Comparison of ENCODE assay signal across 30 cellular contexts in the genomic region with DNA sequence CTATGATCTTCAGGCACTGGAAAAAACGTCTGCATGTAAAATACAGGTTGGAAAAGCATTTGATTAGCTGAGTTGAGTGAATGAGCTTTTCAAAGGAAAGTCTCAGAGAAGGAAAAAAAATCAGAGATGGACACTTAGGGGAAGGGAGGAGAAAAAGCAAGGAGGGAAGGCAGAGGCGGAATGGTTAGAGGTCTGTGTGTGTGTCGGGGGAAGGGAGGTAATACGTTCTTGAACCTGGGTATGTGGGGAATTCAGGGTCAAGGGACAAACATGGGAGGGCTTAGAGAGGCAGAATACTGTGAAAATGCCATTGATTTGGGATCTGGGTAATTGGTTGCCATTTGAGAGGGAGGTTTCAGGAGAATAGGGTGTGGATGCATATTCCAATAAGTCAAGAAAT. TPM values are rescaled to one million over a fixed set of nuclear protein-coding genes. Genes with fewer than 3 reads are reported as not detected.
DNase-seq lines count a peak whose midpoint lies in the region; ATAC-seq and TF ChIP-seq lines count a peak whose summit lies in the region.
"Had no signal": no experiment of that assay in that cellular context is flagged by ENCODE, and none has a peak within 500 bp of the region (broad histone marks: within the 10 kb centered on the region; RNA-seq: fewer than 3 reads in every experiment).

No MANE protein-coding gene starts in this region.

- H3K36me3 Mint-ChIP-seq in activated CD8-positive, alpha-beta T cell treated with anti-CD3 and anti-CD28 coated beads, Interleukin-2, amount 10 ng/mL, durations not matched to agents 7 days and 5 days (ENCODE audit: low read depth), result no peaks in the 10 kb centered on the region
- peaks cover 3% of the 10 kb centered on the region for H3K36me3 Mint-ChIP-seq in activated CD8-positive, alpha-beta T cell treated with anti-CD3 and anti-CD28 coated beads for 36 hours (ENCODE audit: low read depth)
- H3K36me3 Mint-ChIP-seq in endodermal cell (ENCODE audit: low read depth), result no peaks in the 10 kb centered on the region
- H3K36me3 Mint-ChIP-seq: activated CD4-positive, alpha-beta memory T cell treated with anti-CD3 and anti-CD28 coated beads for 36 hours; activated naive CD4-positive, alpha-beta T cell treated with anti-CD3 and anti-CD28 coated beads, Interleukin-2, amount 50 U/mL, for 24 hours had no signal

- no peaks in the 10 kb centered on the region for H3K9me3 Mint-ChIP-seq in activated CD8-positive, alpha-beta T cell treated with anti-CD3 and anti-CD28 coated beads, Interleukin-2, amount 10 ng/mL, durations not matched to agents 7 days and 5 days (ENCODE audit: insufficient read depth)
- no peaks in the 10 kb centered on the region for H3K9me3 Mint-ChIP-seq in activated CD8-positive, alpha-beta T cell treated with anti-CD3 and anti-CD28 coated beads for 36 hours
- H3K9me3 Mint-ChIP-seq in endodermal cell, result no peaks in the 10 kb centered on the region
- H3K9me3 Mint-ChIP-seq: activated CD4-positive, alpha-beta memory T cell treated with anti-CD3 and anti-CD28 coated beads for 36 hours; activated naive CD4-positive, alpha-beta T cell treated with anti-CD3 and anti-CD28 coated beads, Interleukin-2, amount 50 U/mL, for 24 hours; activated T-helper 17 cell treated with anti-CD3 and anti-CD28 coated beads, Interleukin-2, amount 50 U/mL, for 72 hours; HFFc6 had no signal

- peak overlapping the region; percentile 56 for H2AFZ ChIP-seq in neuronal stem cell (ENCODE audit: low read length)
- H2AFZ ChIP-seq: hepatocyte had no signal

- no peak overlapping the region for H3K4ac ChIP-seq in neuronal stem cell (ENCODE audit: low read length)

- POLR2A ChIA-PET in activated CD8-positive, alpha-beta T cell treated with anti-CD3 and anti-CD28 coated beads, Interleukin-2, amount 10 ng/mL, durations not matched to agents 7 days and 5 days (lab: Charles Lee), result no interaction called here
- POLR2A ChIA-PET in activated CD8-positive, alpha-beta T cell treated with anti-CD3 and anti-CD28 coated beads for 36 hours (lab: Charles Lee), result interaction anchor here (1.0 kb wide), 1 partner anchor 22 kb away, joined by 4 read pairs; no protein-coding TSS in a partner anchor

- H2BK120ac ChIP-seq in neuronal stem cell (ENCODE audit: low read depth, low read length), result no peak overlapping the region

- H3K4me1 ChIP-seq in HUES6 (ENCODE audit: control insufficient read depth, insufficient read depth, low read length), result peaks cover 38% of the 10 kb centered on the region
- peaks cover 3% of the 10 kb centered on the region for H3K4me1 ChIP-seq in endodermal cell (ENCODE audit: control insufficient read depth, insufficient read depth, low read length)
- peaks cover 8 to 10% of the 10 kb centered on the region in 2 donors for H3K4me1 ChIP-seq in neuronal stem cell (ENCODE audit: control insufficient read depth in 2 of 2, insufficient read depth in 1 of 2, low read depth in 1 of 2, low read length in 2 of 2)
- H3K4me1 ChIP-seq: psoas muscle had no signal

- H3K27ac ChIP-seq in HUES6 (ENCODE audit: low read depth, low read length) (no peak overlapping the region), endodermal cell (ENCODE audit: low read depth, low read length) (no peak overlapping the region), neuronal stem cell (replicated peaks; ENCODE audit: low read length) (no peak overlapping the region)
- H3K27ac ChIP-seq: 22Rv1, gastroesophageal sphincter, hepatocyte, neutrophil, psoas muscle, sigmoid colon, transverse colon had no signal

- no peak overlapping the region for H2BK12ac ChIP-seq in neuronal stem cell (ENCODE audit: low read length)

- H3K36me3 ChIP-seq in HUES6 (ENCODE audit: control insufficient read depth, insufficient read depth, low read length) (no peaks in the 10 kb centered on the region), endodermal cell (ENCODE audit: control insufficient read depth, insufficient read depth, low read length) (no peaks in the 10 kb centered on the region), neuronal stem cell (replicated peaks in 1 of 2; ENCODE audit: control insufficient read depth in 2 of 2, insufficient read depth in 2 of 2, low read length in 2 of 2) (no peaks in the 10 kb centered on the region)
- H3K36me3 ChIP-seq: neutrophil, transverse colon had no signal

- H3K14ac ChIP-seq in neuronal stem cell (ENCODE audit: low read length), result no peak overlapping the region

- no peak overlapping the region for H2BK5ac ChIP-seq in neuronal stem cell (ENCODE audit: low read length)

- no peak for TF ChIP-seq CTCF in activated CD8-positive, alpha-beta T cell treated with anti-CD3 and anti-CD28 coated beads for 36 hours (IDR thresholded peaks at IDR 0.05)
- no peak for TF ChIP-seq CTCF in endodermal cell (conservative IDR thresholded peaks at IDR 0.05)

- H2BK15ac ChIP-seq in neuronal stem cell (ENCODE audit: low read length), result no peak overlapping the region

- no peak overlapping the region for H4K91ac ChIP-seq in neuronal stem cell (ENCODE audit: low read depth, low read length, poor library complexity)

- CTCF ChIA-PET in activated CD8-positive, alpha-beta T cell treated with anti-CD3 and anti-CD28 coated beads, Interleukin-2, amount 10 ng/mL, durations not matched to agents 7 days and 5 days (lab: Charles Lee), result no interaction called here
- CTCF ChIA-PET in activated CD8-positive, alpha-beta T cell treated with anti-CD3 and anti-CD28 coated beads for 36 hours (lab: Charles Lee), result interaction anchor here (3.7 kb wide), 1 partner anchor 28 kb away, joined by 21 read pairs; no protein-coding TSS in a partner anchor

- peak overlapping the region; percentile 2 for H3K27ac Mint-ChIP-seq in activated CD8-positive, alpha-beta T cell treated with anti-CD3 and anti-CD28 coated beads, Interleukin-2, amount 10 ng/mL, durations not matched to agents 7 days and 5 days
- no peak overlapping the region for H3K27ac Mint-ChIP-seq in activated CD8-positive, alpha-beta T cell treated with anti-CD3 and anti-CD28 coated beads for 36 hours
- H3K27ac Mint-ChIP-seq in endodermal cell, result peak overlapping the region; percentile 87
- H3K27ac Mint-ChIP-seq: activated CD4-positive, alpha-beta memory T cell treated with anti-CD3 and anti-CD28 coated beads for 36 hours; activated naive CD4-positive, alpha-beta T cell treated with anti-CD3 and anti-CD28 coated beads, Interleukin-2, amount 50 U/mL, for 24 hours; activated T-helper 17 cell treated with anti-CD3 and anti-CD28 coated beads, Interleukin-2, amount 50 U/mL, for 72 hours; HFFc6; T-helper 17 cell had no signal

- no peak overlapping the region for H3K23ac ChIP-seq in neuronal stem cell (ENCODE audit: low read depth, low read length, poor library complexity)

- ATAC-seq in activated CD8-positive, alpha-beta T cell treated with anti-CD3 and anti-CD28 coated beads, Interleukin-2, amount 10 ng/mL, durations not matched to agents 7 days and 5 days, result no peak
- no peak for ATAC-seq in activated CD8-positive, alpha-beta T cell treated with anti-CD3 and anti-CD28 coated beads for 36 hours
- no peak for ATAC-seq in GM21423 (IDR thresholded peaks at IDR 0.05; ENCODE audit: unreplicated experiment)
- no peak for ATAC-seq in HG02870 (IDR thresholded peaks at IDR 0.05; ENCODE audit: unreplicated experiment)
- ATAC-seq: activated T-helper 17 cell treated with anti-CD3 and anti-CD28 coated beads, Interleukin-2, amount 50 U/mL, for 72 hours; gastroesophageal sphincter; left colon; psoas muscle; SK-N-SH treated with all-trans-retinoic acid at 6 μM for 48 hours; T-helper 17 cell had no signal

- H3K9me3 ChIP-seq in HUES6 (ENCODE audit: control insufficient read depth, insufficient read depth, low read depth, low read length) (no peaks in the 10 kb centered on the region), endodermal cell (ENCODE audit: control insufficient read depth, low read length) (no peaks in the 10 kb centered on the region), neuronal stem cell (replicated peaks in 1 of 2; ENCODE audit: control insufficient read depth in 2 of 2, insufficient read depth in 1 of 2, low read depth in 1 of 2, low read length in 2 of 2) (no peaks in the 10 kb centered on the region)
- H3K9me3 ChIP-seq: gastroesophageal sphincter, neutrophil, psoas muscle, sigmoid colon, transverse colon had no signal

- no peak overlapping the region for H2AK5ac ChIP-seq in neuronal stem cell (ENCODE audit: low read depth, low read length)

- H3K27me3 ChIP-seq in HUES6 (ENCODE audit: control insufficient read depth, insufficient read depth, low read length) (peaks cover 27% of the 10 kb centered on the region), endodermal cell (ENCODE audit: control insufficient read depth, insufficient read depth, low read length, poor library complexity, severe bottlenecking) (no peaks in the 10 kb centered on the region), neuronal stem cell (ENCODE audit: control insufficient read depth in 3 of 3, insufficient read depth in 3 of 3, low read depth in 1 of 3, low read length in 3 of 3) (peaks cover 0 to 26% (median 7%) of the 10 kb centered on the region in 3 experiments)
- H3K27me3 ChIP-seq: gastroesophageal sphincter, sigmoid colon had no signal

- H3K4me1 Mint-ChIP-seq in activated CD8-positive, alpha-beta T cell treated with anti-CD3 and anti-CD28 coated beads, Interleukin-2, amount 10 ng/mL, durations not matched to agents 7 days and 5 days (ENCODE audit: low read depth), result peaks cover 23% of the 10 kb centered on the region
- H3K4me1 Mint-ChIP-seq in activated CD8-positive, alpha-beta T cell treated with anti-CD3 and anti-CD28 coated beads for 36 hours (ENCODE audit: low read depth), result peaks cover 28% of the 10 kb centered on the region
- H3K4me1 Mint-ChIP-seq in endodermal cell, result peaks cover 49% of the 10 kb centered on the region

- 40 to 55% methylated on average over 4 of the region's 4 CpGs for WGBS in endodermal cell (ENCODE audit: insufficient coverage in 1 of 2, insufficient read length in 1 of 2), 2 experiments
- WGBS in neuronal stem cell (ENCODE audit: extremely low coverage in 2 of 2, insufficient read length in 2 of 2, insufficient replicate concordance in 1 of 2), 2 donors, result no CpG with 5 or more reads among the region's 4 CpGs

- no peaks in the 10 kb centered on the region for H3K79me1 ChIP-seq in neuronal stem cell (ENCODE audit: low read depth, low read length)

- H3K4me3 Mint-ChIP-seq in activated CD8-positive, alpha-beta T cell treated with anti-CD3 and anti-CD28 coated beads, Interleukin-2, amount 10 ng/mL, durations not matched to agents 7 days and 5 days, result no peak overlapping the region
- no peak overlapping the region for H3K4me3 Mint-ChIP-seq in activated CD8-positive, alpha-beta T cell treated with anti-CD3 and anti-CD28 coated beads for 36 hours
- peak overlapping the region; percentile 2 for H3K4me3 Mint-ChIP-seq in endodermal cell
- H3K4me3 Mint-ChIP-seq: activated CD4-positive, alpha-beta memory T cell treated with anti-CD3 and anti-CD28 coated beads for 36 hours; activated naive CD4-positive, alpha-beta T cell treated with anti-CD3 and anti-CD28 coated beads, Interleukin-2, amount 50 U/mL, for 24 hours; activated T-helper 17 cell treated with anti-CD3 and anti-CD28 coated beads, Interleukin-2, amount 50 U/mL, for 72 hours; HFFc6; T-helper 17 cell had no signal

- no peak overlapping the region for H4K8ac ChIP-seq in neuronal stem cell (ENCODE audit: low read depth, low read length)

- H3K9ac ChIP-seq in HUES6 (ENCODE audit: low read length) (no peak overlapping the region), endodermal cell (ENCODE audit: extremely low read depth, low read length, poor library complexity, severe bottlenecking) (peak overlapping the region; percentile 45), neuronal stem cell (ENCODE audit: low read depth, low read length, poor library complexity) (no peak overlapping the region)

- H3K4me2 ChIP-seq in neuronal stem cell (ENCODE audit: insufficient read depth, low read length, poor library complexity, severe bottlenecking), result no peak overlapping the region
- H3K4me2 ChIP-seq: hepatocyte had no signal

- H3K27me3 Mint-ChIP-seq in activated CD8-positive, alpha-beta T cell treated with anti-CD3 and anti-CD28 coated beads, Interleukin-2, amount 10 ng/mL, durations not matched to agents 7 days and 5 days (ENCODE audit: low read depth), result peaks cover 46% of the 10 kb centered on the region
- H3K27me3 Mint-ChIP-seq in activated CD8-positive, alpha-beta T cell treated with anti-CD3 and anti-CD28 coated beads for 36 hours, result peaks cover 23% of the 10 kb centered on the region
- peaks cover 24% of the 10 kb centered on the region for H3K27me3 Mint-ChIP-seq in endodermal cell (ENCODE audit: insufficient read depth)

- DNase-seq in activated CD8-positive, alpha-beta T cell treated with anti-CD3 and anti-CD28 coated beads, Interleukin-2, amount 10 ng/mL, durations not matched to agents 7 days and 5 days, result no peak
- no peak for DNase-seq in activated CD8-positive, alpha-beta T cell treated with anti-CD3 and anti-CD28 coated beads for 36 hours
- DNase-seq in endodermal cell (peak; percentile 61), neuronal stem cell (ENCODE audit: low spot score) (no peak), nucleus accumbens (lab: John Stamatoyannopoulos, UW) (no peak)
- DNase-seq: activated CD4-positive, alpha-beta memory T cell treated with anti-CD3 and anti-CD28 coated beads for 36 hours; amniotic stem cell; C1 segment of cervical spinal cord; HFFc6; Karpas-422; left colon; NCI-H1417; NCI-H2029 treated with DMSO at 0.1 percent for 48 hours; NCI-H524; NK-92 treated with Interleukin-12 subunit alpha and Interleukin-12 subunit beta, amount 100 ng/mL, for 24 hours; psoas muscle; sigmoid colon; stimulated activated CD4-positive, alpha-beta T cell treated with anti-CD3 and anti-CD28 coated beads, Interleukin-4, amount 100 ng/mL, for 24 hours; T-helper 17 cell; transverse colon had no signal

- intact Hi-C loops in activated CD8-positive, alpha-beta T cell treated with anti-CD3 and anti-CD28 coated beads for 36 hours (cut with micrococcal nuclease), result no loop called here

- H3K18ac ChIP-seq in neuronal stem cell (ENCODE audit: low read length), result no peak overlapping the region

- H3K4me3 ChIP-seq in HUES6 (ENCODE audit: low read depth, low read length) (0 out of 2 replicates have a peak overlapping the region, but pooled peaks have one; percentile 8), endodermal cell (ENCODE audit: low read length) (peak overlapping the region; percentile 50), neuronal stem cell (ENCODE audit: low read length in 2 of 2) (no peak overlapping the region)
- H3K4me3 ChIP-seq: gastroesophageal sphincter, hepatocyte, psoas muscle, sigmoid colon, transverse colon had no signal

RNA-seq across cellular contexts. Expression of a gene that starts 5.1 kb away (rescaled TPM):
- total RNA-seq in activated CD8-positive, alpha-beta T cell treated with anti-CD3 and anti-CD28 coated beads, Interleukin-2, amount 10 ng/mL, durations not matched to agents 7 days and 5 days, result under 1 TPM; 0.37 to 0.45 TPM
- 1 to 10 TPM; 1.1 to 1.6 TPM for total RNA-seq in activated CD8-positive, alpha-beta T cell treated with anti-CD3 and anti-CD28 coated beads for 36 hours
- 1 to 10 TPM; 2.0 to 3.0 TPM for total RNA-seq in endodermal cell
- polyA plus RNA-seq in endodermal cell (2013, experiment 1 of 2), result 5.9 TPM
- 5.8 TPM for polyA plus RNA-seq in endodermal cell (2013, experiment 2 of 2)
- 6.4 TPM for polyA plus RNA-seq in neuronal stem cell (2013, experiment 1 of 2)
- 6.2 TPM for polyA plus RNA-seq in neuronal stem cell (2013, experiment 2 of 2)

RNA-seq across cellular contexts. Expression of a gene that starts 7.3 kb away (rescaled TPM):
- total RNA-seq in activated CD8-positive, alpha-beta T cell treated with anti-CD3 and anti-CD28 coated beads, Interleukin-2, amount 10 ng/mL, durations not matched to agents 7 days and 5 days, result 10 to 100 TPM; 15.4 to 17.1 TPM
- 10 to 100 TPM; 14.4 to 21.7 TPM for total RNA-seq in activated CD8-positive, alpha-beta T cell treated with anti-CD3 and anti-CD28 coated beads for 36 hours
- 10 to 100 TPM; 51.1 to 65.3 TPM for total RNA-seq in endodermal cell
- polyA plus RNA-seq in endodermal cell (2013, experiment 1 of 2), result 39.5 TPM
- polyA plus RNA-seq in endodermal cell (2013, experiment 2 of 2), result 33.9 TPM
- 32.3 TPM for polyA plus RNA-seq in neuronal stem cell (2013, experiment 1 of 2)
- polyA plus RNA-seq in neuronal stem cell (2013, experiment 2 of 2), result 31.7 TPM

RNA-seq across cellular contexts. Expression of a gene that starts 16.6 kb away (rescaled TPM):
- 1 to 10 TPM; 7.0 to 8.5 TPM for total RNA-seq in activated CD8-positive, alpha-beta T cell treated with anti-CD3 and anti-CD28 coated beads, Interleukin-2, amount 10 ng/mL, durations not matched to agents 7 days and 5 days
- 1 to 10 TPM; 5.3 to 5.8 TPM for total RNA-seq in activated CD8-positive, alpha-beta T cell treated with anti-CD3 and anti-CD28 coated beads for 36 hours
- 1 to 10 TPM; 9.2 to 9.6 TPM for total RNA-seq in endodermal cell
- polyA plus RNA-seq in endodermal cell (2013, experiment 1 of 2), result 8.7 TPM
- polyA plus RNA-seq in endodermal cell (2013, experiment 2 of 2), result 9.2 TPM
- polyA plus RNA-seq in neuronal stem cell (2013, experiment 1 of 2), result 6.4 TPM
- polyA plus RNA-seq in neuronal stem cell (2013, experiment 2 of 2), result 5.8 TPM

RNA-seq across cellular contexts. Expression of a gene that starts 17.7 kb away (rescaled TPM):
- 10 to 100 TPM in 1 of 2 experiments, 1 to 10 TPM in 1; 9.8 to 12.2 TPM for total RNA-seq in activated CD8-positive, alpha-beta T cell treated with anti-CD3 and anti-CD28 coated beads, Interleukin-2, amount 10 ng/mL, durations not matched to agents 7 days and 5 days
- total RNA-seq in activated CD8-positive, alpha-beta T cell treated with anti-CD3 and anti-CD28 coated beads for 36 hours, result 10 to 100 TPM; 13.3 to 14.0 TPM
- total RNA-seq in endodermal cell, result 10 to 100 TPM; 27.9 to 39.6 TPM
- polyA plus RNA-seq in endodermal cell (2013, experiment 1 of 2), result 38.0 TPM
- 33.1 TPM for polyA plus RNA-seq in endodermal cell (2013, experiment 2 of 2)
- 31.8 TPM for polyA plus RNA-seq in neuronal stem cell (2013, experiment 1 of 2)
- polyA plus RNA-seq in neuronal stem cell (2013, experiment 2 of 2), result 34.2 TPM

RNA-seq across cellular contexts. Expression of a gene that starts 18.6 kb away (rescaled TPM):
- 100 to 1,000 TPM; 107 to 117 TPM for total RNA-seq in activated CD8-positive, alpha-beta T cell treated with anti-CD3 and anti-CD28 coated beads, Interleukin-2, amount 10 ng/mL, durations not matched to agents 7 days and 5 days
- 10 to 100 TPM; 54.1 to 55.2 TPM for total RNA-seq in activated CD8-positive, alpha-beta T cell treated with anti-CD3 and anti-CD28 coated beads for 36 hours
- 10 to 100 TPM; 54.5 to 60.3 TPM for total RNA-seq in endodermal cell
- polyA plus RNA-seq in endodermal cell (2013, experiment 1 of 2), result 67.3 TPM
- 61.1 TPM for polyA plus RNA-seq in endodermal cell (2013, experiment 2 of 2)
- 43.3 TPM for polyA plus RNA-seq in neuronal stem cell (2013, experiment 1 of 2)
- 41.6 TPM for polyA plus RNA-seq in neuronal stem cell (2013, experiment 2 of 2)

Comparison
In these comparisons a context has a peak if more than half of its experiments do, and no peak if none do; other contexts are left out.
1. H3K4me3 ChIP-seq: peak in HUES6 (single experiment) and endodermal cell (single experiment); none in neuronal stem cell (0 of 2).